In the genomic region with DNA sequence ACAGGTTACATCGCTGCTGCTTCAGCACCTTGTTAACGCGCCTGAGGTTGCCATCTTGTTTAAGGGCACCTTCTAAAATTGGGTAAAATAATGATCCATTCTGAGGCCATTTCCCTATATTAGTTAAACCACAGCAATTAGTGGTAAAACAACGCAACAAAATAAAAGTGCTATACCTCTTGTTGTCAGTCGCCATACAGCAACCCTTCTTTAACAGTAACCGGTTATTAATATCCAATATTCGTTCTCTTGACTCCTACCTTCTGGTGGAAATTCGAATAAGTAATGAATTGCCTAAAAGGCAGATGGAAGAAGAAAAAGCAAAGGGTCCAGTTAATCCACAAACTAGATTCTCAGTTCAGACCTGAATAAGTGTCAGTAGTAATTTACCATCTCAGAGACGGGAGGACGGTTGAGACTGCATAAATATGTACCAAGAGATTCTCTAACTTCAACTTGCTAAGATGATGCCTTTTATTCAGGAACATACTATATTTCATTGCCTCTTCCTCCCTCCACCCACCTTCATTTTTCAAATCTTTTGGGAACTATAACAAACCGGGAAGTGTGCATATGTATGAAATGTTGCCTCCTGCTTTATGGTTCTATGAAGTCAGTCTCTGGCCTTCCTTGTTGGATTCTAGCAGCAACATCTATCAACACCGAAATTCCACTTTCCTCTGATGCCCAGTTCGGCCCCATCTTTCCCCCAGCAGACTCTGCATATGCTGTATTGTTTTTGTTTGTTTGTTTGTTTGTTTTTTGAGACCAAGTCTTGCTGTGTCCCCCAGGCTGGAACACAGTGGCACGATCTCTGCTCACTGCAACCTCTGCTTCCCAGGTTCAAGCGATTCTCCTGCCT, we compare ENCODE assay signal across 10 cellular contexts. TPM values are rescaled to one million over a fixed set of nuclear protein-coding genes. Genes with fewer than 3 reads are reported as not detected.
DNase-seq lines count a peak whose midpoint lies in the region; ATAC-seq and TF ChIP-seq lines count a peak whose summit lies in the region.
"Had no signal": no experiment of that assay in that cellular context is flagged by ENCODE, and none has a peak within 500 bp of the region (broad histone marks: within the 10 kb centered on the region; RNA-seq: fewer than 3 reads in every experiment).

No MANE protein-coding gene starts in this region.

- peak overlapping the region; percentile 99 for H3K27ac Mint-ChIP-seq in Caco-2 (ENCODE audit: unreplicated experiment)

- H3K4me3 ChIP-seq in Caco-2 (ENCODE audit: low read depth, low read length) (peak overlapping the region; percentile 72), SJSA1 (peak overlapping the region; percentile 70), esophagus (ENCODE audit: low read depth in 1 of 2, low read length in 2 of 2) (peak overlapping the region in 1 of 2 donors; percentile 92), ovary (peak overlapping the region; percentile 66)

- H3K36me3 Mint-ChIP-seq in Caco-2 (ENCODE audit: insufficient read depth, unreplicated experiment), result peaks cover 41% of the 10 kb centered on the region

- TF ChIP-seq CTCF in Caco-2 (IDR thresholded peaks at IDR 0.05; ENCODE audit: insufficient read depth in 1 of 2, low read depth in 1 of 2, low read length in 1 of 2, severe bottlenecking in 1 of 2, unreplicated experiment in 1 of 2), result no peak
- peak in 2 of 3 donors; percentile 15 to 35 for TF ChIP-seq CTCF in ovary (IDR thresholded peaks at IDR 0.05)

- TF ChIP-seq POLR2A in ovary (IDR thresholded peaks at IDR 0.05), result no peak

- no peaks in the 10 kb centered on the region for H3K27me3 ChIP-seq in Caco-2 (replicated peaks; ENCODE audit: control insufficient read depth, insufficient read depth, low read length)
- H3K27me3 ChIP-seq in SJSA1 (replicated peaks), result no peaks in the 10 kb centered on the region
- no peaks in the 10 kb centered on the region for H3K27me3 ChIP-seq in esophagus (ENCODE audit: control insufficient read depth in 1 of 2, insufficient read depth in 2 of 2, low read length in 2 of 2)
- no peaks in the 10 kb centered on the region for H3K27me3 ChIP-seq in ovary

- H3K4me1 ChIP-seq in Caco-2 (peaks cover 6% of the 10 kb centered on the region), SJSA1 (replicated peaks) (peaks cover 11% of the 10 kb centered on the region), esophagus (ENCODE audit: control insufficient read depth in 2 of 2, insufficient read depth in 2 of 2, low read length in 1 of 2) (peaks cover 0 to 8% of the 10 kb centered on the region in 2 donors), ovary (ENCODE audit: insufficient read depth) (peaks cover 4% of the 10 kb centered on the region)

- intact Hi-C loops in Caco-2 (cut with micrococcal nuclease; ENCODE audit: unreplicated experiment), result loop anchor here (2.0 kb wide), 1 partner anchor 29 kb away; no protein-coding TSS in a partner anchor
- intact Hi-C loops in ovary (cut with DNase I), result no loop called here

- 71 to 72% methylated on average over 15 of the region's 15 CpGs for WGBS in esophagus, 2 donors
- 64 to 65% (median 65%) methylated on average over 15 of the region's 15 CpGs for WGBS in ovary, 3 donors

- H3K9me3 ChIP-seq in Caco-2 (no peaks in the 10 kb centered on the region), SJSA1 (replicated peaks) (no peaks in the 10 kb centered on the region), esophagus (ENCODE audit: control insufficient read depth in 2 of 2, insufficient read depth in 1 of 2, low read depth in 1 of 2, low read length in 1 of 2) (no peaks in the 10 kb centered on the region), ovary (no peaks in the 10 kb centered on the region)

- CTCF ChIA-PET in Caco-2 (lab: Charles Lee), result interaction anchor here (1.1 kb wide), 1 partner anchor 49 kb away, joined by 4 read pairs; no protein-coding TSS in a partner anchor

- H3K9me3 Mint-ChIP-seq in Caco-2 (ENCODE audit: unreplicated experiment), result no peaks in the 10 kb centered on the region

- BruUV-seq in Caco-2 (replicated peaks; lab: Mats Ljungman, UMichigan), result TSS peak; percentile 47

- POLR2A ChIA-PET in Caco-2 (lab: Charles Lee), result interaction anchor here (1.0 kb wide), 2 partner anchors 10 to 36 kb away, joined by 3 to 4 read pairs; no protein-coding TSS in a partner anchor

- H3K4me3 Mint-ChIP-seq in Caco-2 (ENCODE audit: unreplicated experiment), result peak overlapping the region; percentile 98

- H3K4me1 Mint-ChIP-seq in Caco-2 (ENCODE audit: low read depth, unreplicated experiment), result peaks cover 7% of the 10 kb centered on the region

- H3K27me3 Mint-ChIP-seq in Caco-2 (ENCODE audit: insufficient read depth, unreplicated experiment), result no peaks in the 10 kb centered on the region

- H3K36me3 ChIP-seq in Caco-2 (ENCODE audit: control insufficient read depth, insufficient read depth, low read length), result peaks cover 2% of the 10 kb centered on the region; the same call in 1 of the 2 replicates
- peaks cover 36% of the 10 kb centered on the region for H3K36me3 ChIP-seq in SJSA1
- peaks cover 0 to 11% of the 10 kb centered on the region in 2 donors for H3K36me3 ChIP-seq in esophagus (ENCODE audit: control insufficient read depth in 2 of 2, insufficient read depth in 2 of 2, low read length in 1 of 2)
- no peaks in the 10 kb centered on the region for H3K36me3 ChIP-seq in ovary

- H3K27ac ChIP-seq in SJSA1 (peak overlapping the region; percentile 98), esophagus (ENCODE audit: low read depth in 2 of 2, low read length in 1 of 2) (peak overlapping the region; percentile 92 to 93), ovary (peak overlapping the region in 1 of 2 donors; percentile 94)

- DNase-seq in Caco-2 (no peak), SJSA1 (ENCODE audit: low read depth in 1 of 2, low spot score in 2 of 2) (no peak), ovary (no peak), SHP77 (lab: John Stamatoyannopoulos, UW) (no peak), A172 (ENCODE audit: low spot score) (no peak)
- no peak for DNase-seq in stimulated activated CD4-positive, alpha-beta T cell treated with anti-CD3 and anti-CD28 coated beads, Interleukin-2, amount 100 ng/mL, for 48 hours
- DNase-seq: NCI-H2081 had no signal

- no peak for TF ChIP-seq EP300 in ovary (IDR thresholded peaks at IDR 0.05)

- no peak for ATAC-seq in HG03457 (IDR thresholded peaks at IDR 0.05; ENCODE audit: unreplicated experiment)

RNA-seq across cellular contexts. Expression of a gene that starts 0.8 kb away (rescaled TPM):
- total RNA-seq in Caco-2 (2022) (172 and 189 TPM in 2 replicates), ovary (100 to 1,000 TPM in 1 of 7 donors, 10 to 100 TPM in 6; 65.3 to 144 (median 77.4) TPM)
- total RNA-seq in SJSA1 (2014; rRNA removed; shearing (Covaris generic)), result 226 and 255 TPM in 2 replicates
- polyA plus RNA-seq in esophagus (100 to 1,000 TPM in 1 of 2 donors, 10 to 100 TPM in 1; 35.1 to 136 TPM), ovary (100 to 1,000 TPM in 1 of 2 donors, 10 to 100 TPM in 1; 79.9 to 112 TPM)
- 219 and 225 TPM in 2 replicates for total RNA-seq in A172 (2014; rRNA removed; shearing (Covaris generic))

RNA-seq across cellular contexts. Expression of a gene that starts 6.5 kb away (rescaled TPM):
- total RNA-seq in Caco-2 (2022) (not detected in 2 replicates), ovary (not detected)
- total RNA-seq in SJSA1 (2014; rRNA removed; shearing (Covaris generic)), result not detected in 2 replicates
- polyA plus RNA-seq in esophagus (not detected), ovary (not detected)
- not detected in 2 replicates for total RNA-seq in A172 (2014; rRNA removed; shearing (Covaris generic))
- total RNA-seq: subcutaneous adipose tissue had no signal

RNA-seq across cellular contexts. Expression of a gene that starts 21.8 kb away (rescaled TPM):
- total RNA-seq in Caco-2 (2022), result 7.9 TPM in 2 replicates
- 4.8 and 9.1 TPM in 2 replicates for total RNA-seq in SJSA1 (2014; rRNA removed; shearing (Covaris generic))
- polyA plus RNA-seq in esophagus, result 1 to 10 TPM; 4.2 to 7.4 TPM
- 1 to 10 TPM; 1.0 to 6.6 (median 2.3) TPM for total RNA-seq in ovary
- polyA plus RNA-seq in ovary, result 1 to 10 TPM; 2.1 to 5.5 TPM
- total RNA-seq in A172 (2014; rRNA removed; shearing (Covaris generic)), result 2.8 and 4.0 TPM in 2 replicates

RNA-seq across cellular contexts. Expression of a gene that starts 25.6 kb away (rescaled TPM):
- total RNA-seq in Caco-2 (2022), result 7.2 and 7.8 TPM in 2 replicates
- 3.2 and 6.5 TPM in 2 replicates for total RNA-seq in SJSA1 (2014; rRNA removed; shearing (Covaris generic))
- 1 to 10 TPM; 4.7 to 6.1 TPM for polyA plus RNA-seq in esophagus
- total RNA-seq in ovary, result 10 to 100 TPM in 4 of 7 donors, 1 to 10 TPM in 3; 7.2 to 11.8 (median 10.2) TPM
- polyA plus RNA-seq in ovary, result 10 to 100 TPM; 12.1 to 12.7 TPM
- 6.9 and 8.1 TPM in 2 replicates for total RNA-seq in A172 (2014; rRNA removed; shearing (Covaris generic))

RNA-seq across cellular contexts. Expression of a gene that starts 53.2 kb away (rescaled TPM):
- 184 and 211 TPM in 2 replicates for total RNA-seq in Caco-2 (2022)
- total RNA-seq in SJSA1 (2014; rRNA removed; shearing (Covaris generic)), result 116 and 125 TPM in 2 replicates
- polyA plus RNA-seq in esophagus, result 10 to 100 TPM; 16.5 to 19.7 TPM
- 10 to 100 TPM; 13.7 to 34.5 (median 19.1) TPM for total RNA-seq in ovary
- 10 to 100 TPM; 11.2 to 21.1 TPM for polyA plus RNA-seq in ovary
- total RNA-seq in A172 (2014; rRNA removed; shearing (Covaris generic)), result 47.5 and 65.5 TPM in 2 replicates

Comparison
In these comparisons a context has a peak if more than half of its experiments do, and no peak if none do; other contexts are left out.
1. CTCF ChIP-seq: peak in ovary (2 of 3); none in Caco-2 (0 of 2).